ENCODE assay signal across 8 cellular contexts in genomic region chr2:26346454-26347053, GRCh38. TPM values are rescaled to one million over a fixed set of nuclear protein-coding genes. Genes with fewer than 3 reads are reported as not detected.
DNase-seq lines count a peak whose midpoint lies in the region; ATAC-seq and TF ChIP-seq lines count a peak whose summit lies in the region.

Gene ADGRF3 (minus strand): TSS chr2:26346789. CDS start chr2:26346234, 555 bp downstream.

- in situ Hi-C loops in Caki2 (cut with HindIII; ENCODE audit: low pct_unique_long_range_greater_than_20kb, low sequenced_read_pairs), result no loop called here

- TF ChIP-seq POLR2A in Peyer's patch (IDR thresholded peaks at IDR 0.05), result peak in 1 of 2 donors; percentile 30

- DNase-seq in Caki2 (ENCODE audit: low read depth) (peak; percentile 64), HUDEP-2 (lab: John Stamatoyannopoulos, UW; ENCODE audit: unreplicated experiment in 76 of 76) (peak in 58 of 76 experiments; percentile 4 to 58 (median 32)), Peyer's patch (peak; percentile 67 to 84 (median 74)), fibroblast of peridontal ligament (ENCODE audit: extremely low read depth) (peak; percentile 54)
- peak; percentile 29 to 47 for DNase-seq in activated T-helper 1 cell treated with anti-CD3 and anti-CD28 coated beads, Interleukin-2, amount 50 U/mL, for 16 hours (ENCODE audit: low read depth in 1 of 2, low spot score in 1 of 2)

- no peaks in the 10 kb centered on the region for H3K9me3 ChIP-seq in Peyer's patch

- ATAC-seq in GM18861 (IDR thresholded peaks at IDR 0.05; ENCODE audit: unreplicated experiment), result no peak

- TF ChIP-seq CTCF in Peyer's patch (IDR thresholded peaks at IDR 0.05) (no peak), nephron (IDR thresholded peaks at IDR 0.05; ENCODE audit: unreplicated experiment in 3 of 3) (no peak)

- H3K36me3 Mint-ChIP-seq in nephron (ENCODE audit: low read depth), result no peaks in the 10 kb centered on the region
- peaks cover 39% of the 10 kb centered on the region for H3K36me3 Mint-ChIP-seq in stimulated activated naive CD8-positive, alpha-beta T cell treated with anti-CD3 and anti-CD28 coated beads, Interleukin-15, Interleukin-2, amounts not matched to agents 100 ng/mL and 50 ng/mL, for 24 hours (ENCODE audit: low read depth)

- peaks cover 29% of the 10 kb centered on the region for H3K4me1 Mint-ChIP-seq in nephron
- H3K4me1 Mint-ChIP-seq in stimulated activated naive CD8-positive, alpha-beta T cell treated with anti-CD3 and anti-CD28 coated beads, Interleukin-15, Interleukin-2, amounts not matched to agents 100 ng/mL and 50 ng/mL, for 24 hours (ENCODE audit: low read depth), result peaks cover 52% of the 10 kb centered on the region

- H3K27ac ChIP-seq in Peyer's patch, result peak within 1 kb of the TSS; percentile 91 to 97 (median 96)

- no peaks in the 10 kb centered on the region for H3K36me3 ChIP-seq in Peyer's patch

- H3K9me3 Mint-ChIP-seq in nephron, result no peaks in the 10 kb centered on the region
- H3K9me3 Mint-ChIP-seq in stimulated activated naive CD8-positive, alpha-beta T cell treated with anti-CD3 and anti-CD28 coated beads, Interleukin-15, Interleukin-2, amounts not matched to agents 100 ng/mL and 50 ng/mL, for 24 hours, result no peaks in the 10 kb centered on the region

- no peaks in the 10 kb centered on the region for H3K27me3 ChIP-seq in Peyer's patch

- peak within 1 kb of the TSS; percentile 96 to 97 (median 97) for H3K4me3 Mint-ChIP-seq in nephron
- peak within 1 kb of the TSS; percentile 99 for H3K4me3 Mint-ChIP-seq in stimulated activated naive CD8-positive, alpha-beta T cell treated with anti-CD3 and anti-CD28 coated beads, Interleukin-15, Interleukin-2, amounts not matched to agents 100 ng/mL and 50 ng/mL, for 24 hours

- peaks cover 0 to 26% (median 10%) of the 10 kb centered on the region in 4 donors for H3K4me1 ChIP-seq in Peyer's patch

- H3K27me3 Mint-ChIP-seq in nephron (ENCODE audit: low read depth), result no peaks in the 10 kb centered on the region
- H3K27me3 Mint-ChIP-seq in stimulated activated naive CD8-positive, alpha-beta T cell treated with anti-CD3 and anti-CD28 coated beads, Interleukin-15, Interleukin-2, amounts not matched to agents 100 ng/mL and 50 ng/mL, for 24 hours, result no peaks in the 10 kb centered on the region

- peak within 1 kb of the TSS; percentile 76 to 89 (median 88) for H3K4me3 ChIP-seq in Peyer's patch

- H3K27ac Mint-ChIP-seq in nephron, result peak within 1 kb of the TSS; percentile 95 to 98 (median 97)
- peak within 1 kb of the TSS; percentile 99 for H3K27ac Mint-ChIP-seq in stimulated activated naive CD8-positive, alpha-beta T cell treated with anti-CD3 and anti-CD28 coated beads, Interleukin-15, Interleukin-2, amounts not matched to agents 100 ng/mL and 50 ng/mL, for 24 hours

RNA-seq across cellular contexts. Expression of gene ADGRF3, which starts in this region (rescaled TPM):
- total RNA-seq in Caki2 (2014; rRNA removed; shearing (Covaris generic); ENCODE audit: low replicate concordance), result 0.23 and 0.68 TPM in 2 replicates
- 1 to 10 TPM in 1 of 4 donors, not detected in 3; 4.1 TPM for total RNA-seq in Peyer's patch

Comparison
In these comparisons a context has a peak if more than half of its experiments do, and no peak if none do; other contexts are left out.
1. Peak in DNase-seq in Caki2; RNA of the gene not detected or under 1 TPM.